Comparison of ENCODE assay signal across 17 cellular contexts in the genomic region with DNA sequence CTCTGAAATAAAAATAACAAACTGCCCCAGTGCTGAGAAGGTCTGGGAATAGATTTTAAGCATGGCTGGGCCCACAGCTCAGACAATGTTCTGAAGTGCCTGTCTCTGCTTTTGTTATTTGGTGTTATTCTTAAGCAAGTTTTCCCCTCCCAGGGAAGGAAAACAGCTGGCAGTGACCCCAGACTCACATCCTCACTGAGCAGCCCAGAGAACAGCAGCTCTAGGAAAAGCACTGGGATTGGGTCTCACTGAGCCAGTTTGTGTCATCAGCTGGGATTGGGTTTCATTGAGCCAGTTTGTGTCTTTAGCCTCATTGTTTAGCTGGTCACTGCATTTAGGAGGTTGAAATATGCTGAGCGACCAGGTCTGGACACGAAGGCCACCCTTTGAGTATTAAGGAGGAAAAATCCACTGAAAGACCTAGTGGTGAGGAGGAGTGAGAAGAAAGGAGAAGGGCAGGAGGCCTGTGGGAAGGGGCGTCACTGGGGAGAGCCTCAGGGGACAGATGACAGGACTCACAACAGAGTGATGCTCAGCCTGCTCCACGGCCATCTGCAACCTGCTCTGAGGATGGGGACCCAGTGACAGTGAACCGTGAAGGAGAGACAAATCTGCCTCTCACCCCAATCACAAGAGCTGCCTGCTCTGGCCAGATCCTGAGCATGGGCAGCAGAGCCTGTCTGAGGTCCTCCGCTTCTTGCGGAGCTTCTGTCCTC.
A peak's percentile ranks its signal among the peaks of the same experiment; 100 is the strongest.
DNase-seq lines count a peak whose midpoint lies in the region; ATAC-seq, FAIRE-seq and TF ChIP-seq lines count a peak whose summit lies in the region.
"Had no signal": no experiment of that assay in that cellular context is flagged by ENCODE, and none has a peak within 500 bp of the region (broad histone marks: within the 10 kb centered on the region; RNA-seq: fewer than 3 reads in every experiment).

No MANE protein-coding gene starts in this region.

- H4K8ac ChIP-seq in IMR-90 (ENCODE audit: low read depth in 2 of 2, low read length in 2 of 2) (no peak overlapping the region), H1 (ENCODE audit: extremely low read depth, insufficient read depth, low read length) (no peak overlapping the region)

- intact Hi-C loops in IMR-90 (cut with micrococcal nuclease) = no loop called here

- H3K79me1 ChIP-seq in IMR-90 (ENCODE audit: low read depth in 1 of 2, low read length in 2 of 2) = no peaks in the 10 kb centered on the region
- H3K79me1 ChIP-seq in H1 (ENCODE audit: low read depth, low read length) = no peaks in the 10 kb centered on the region

- H3K18ac ChIP-seq in IMR-90 (ENCODE audit: low read depth, low read length) (no peak overlapping the region), H1 (ENCODE audit: extremely low read depth, low read length) (no peak overlapping the region; the same call in 1 of the 2 replicates)

- ATAC-seq in IMR-90 (ENCODE audit: low read depth) (no peak), GM21390 (IDR thresholded peaks at IDR 0.05; ENCODE audit: unreplicated experiment) (no peak), HG02973 (IDR thresholded peaks at IDR 0.05; ENCODE audit: unreplicated experiment) (no peak)
- ATAC-seq: left ventricle myocardium superior; naive thymus-derived CD4-positive, alpha-beta T cell had no signal

- H3K56ac ChIP-seq in IMR-90 (ENCODE audit: extremely low read depth, insufficient read depth, low read length) (no peak overlapping the region), H1 (replicated peaks; ENCODE audit: insufficient read length, low read depth, low read length) (no peak overlapping the region)

- H4K20me1 ChIP-seq in IMR-90 (ENCODE audit: insufficient read depth, low read length) (no peaks in the 10 kb centered on the region), H1 (replicated peaks in 1 of 2; ENCODE audit: control insufficient read depth in 1 of 2, insufficient read depth in 2 of 2, low read length in 2 of 2) (no peaks in the 10 kb centered on the region)

- no peaks in the 10 kb centered on the region for H3K79me2 ChIP-seq in H1 (ENCODE audit: control insufficient read depth in 1 of 2, insufficient read depth in 2 of 2, low read length in 2 of 2)

- in situ Hi-C loops in IMR-90 (cut with MboI; ENCODE audit: low sequenced_read_pairs) = no loop called here

- no peak overlapping the region for H4K91ac ChIP-seq in IMR-90 (ENCODE audit: insufficient read depth, low read depth, low read length)
- no peak overlapping the region for H4K91ac ChIP-seq in H1 (replicated peaks; ENCODE audit: insufficient read length, low read length)

- H3K4me2 ChIP-seq in IMR-90 (ENCODE audit: low read depth, low read length) = no peak overlapping the region
- H3K4me2 ChIP-seq in H1 (ENCODE audit: insufficient read depth in 1 of 2, low read depth in 2 of 2, low read length in 2 of 2) = no peak overlapping the region

- H2AK9ac ChIP-seq in IMR-90 (replicated peaks; ENCODE audit: low read depth, low read length, poor library complexity) = no peak overlapping the region

- H2BK120ac ChIP-seq in IMR-90 (ENCODE audit: low read depth, low read length) (no peak overlapping the region), H1 (replicated peaks; ENCODE audit: low read depth, low read length) (no peak overlapping the region)

- H3K9me3 ChIP-seq in IMR-90 (ENCODE audit: control insufficient read depth, insufficient read depth, low read length) = no peaks in the 10 kb centered on the region
- H3K9me3 ChIP-seq in H1 (ENCODE audit: insufficient read depth in 2 of 2, low read depth in 1 of 2, low read length in 1 of 2) = peaks cover 2 to 7% of the 10 kb centered on the region in 2 experiments; a peak in 1 of 4 replicates
- H3K9me3 ChIP-seq: breast epithelium, tibial nerve had no signal

- H2AK5ac ChIP-seq in IMR-90 (ENCODE audit: low read depth, low read length) = peak overlapping the region; percentile 61
- no peak overlapping the region for H2AK5ac ChIP-seq in H1 (ENCODE audit: low read depth, low read length)

- POLR2A ChIA-PET in IMR-90 (lab: Charles Lee; ENCODE audit: unreplicated experiment) = no interaction called here
- POLR2A ChIA-PET in H1 (lab: Charles Lee; ENCODE audit: partially characterized antibody) = interaction anchor here (0.6 to 0.7 kb wide), 2 partner anchors 26 to 62 kb away, joined by 3 to 4 read pairs; no protein-coding TSS in a partner anchor

- no peaks in the 10 kb centered on the region for H3K36me3 ChIP-seq in IMR-90 (ENCODE audit: control insufficient read depth, insufficient read depth, low read length)
- no peaks in the 10 kb centered on the region for H3K36me3 ChIP-seq in H1 (ENCODE audit: control insufficient read depth in 2 of 4, insufficient read depth in 4 of 4, low read length in 3 of 4)
- H3K36me3 ChIP-seq: breast epithelium, tibial nerve had no signal

- dilution Hi-C loops in IMR-90 (cut with HindIII; ENCODE audit: low sequenced_read_pairs, unreplicated experiment) = no loop called here

- H3K14ac ChIP-seq in IMR-90 (replicated peaks; ENCODE audit: low read depth, low read length) (0 out of 2 replicates have a peak overlapping the region, but pooled peaks have one; percentile 14), H1 (ENCODE audit: insufficient read length) (no peak overlapping the region)

- H3K9ac ChIP-seq in IMR-90 (ENCODE audit: low read depth, low read length) (no peak overlapping the region), H1 (replicated peaks in 1 of 4; ENCODE audit: extremely low read depth in 1 of 4, low read depth in 3 of 4, low read length in 3 of 4) (no peak overlapping the region)

- H3K27ac ChIP-seq in IMR-90 (ENCODE audit: insufficient read depth, low read length) (no peak overlapping the region), H1 (ENCODE audit: low read depth, low read length) (no peak overlapping the region)
- H3K27ac ChIP-seq: breast epithelium, SK-N-MC, tibial nerve had no signal

- TF ChIP-seq EP300 in H1 (IDR thresholded peaks at IDR 0.05; ENCODE audit: borderline replicate concordance in 1 of 2, low read depth in 2 of 2, low read length in 2 of 2) = no peak

- no peak for FAIRE-seq in H1 (lab: Jason Lieb, UNC)

- H3K23ac ChIP-seq in IMR-90 (ENCODE audit: low read depth, low read length) (no peak overlapping the region), H1 (ENCODE audit: insufficient read length) (no peak overlapping the region)

- H2BK5ac ChIP-seq in IMR-90 (ENCODE audit: low read depth, low read length, poor library complexity, severe bottlenecking) (no peak overlapping the region), H1 (ENCODE audit: low read depth, low read length) (no peak overlapping the region)

- TF ChIP-seq RAD21 in IMR-90 (IDR thresholded peaks at IDR 0.05; ENCODE audit: low read length) (no peak), H1 (IDR thresholded peaks at IDR 0.05 in 1 of 2, conservative IDR thresholded peaks at IDR 0.05 in 1 of 2; ENCODE audit: low read depth in 2 of 2, low read length in 2 of 2) (no peak)

- TF ChIP-seq CTCF in IMR-90 (conservative IDR thresholded peaks at IDR 0.05; ENCODE audit: low read depth, low read length) (no peak), H1 (IDR thresholded peaks at IDR 0.05; ENCODE audit: control extremely low read depth in 1 of 3, insufficient read depth in 1 of 3, low read depth in 1 of 3, low read length in 3 of 3) (no peak)

- H2BK20ac ChIP-seq in IMR-90 (ENCODE audit: low read depth, low read length) (no peak overlapping the region), H1 (ENCODE audit: low read length) (no peak overlapping the region)

- no peaks in the 10 kb centered on the region for H3K23me2 ChIP-seq in H1 (ENCODE audit: low read depth, low read length)

- no peak for TF ChIP-seq POLR2A in IMR-90 (IDR thresholded peaks at IDR 0.05; ENCODE audit: low read depth, low read length)
- TF ChIP-seq POLR2A in H1 (IDR thresholded peaks at IDR 0.05; ENCODE audit: control extremely low read depth in 1 of 2, low read depth in 2 of 2, low read length in 2 of 2) = no peak

- H2BK15ac ChIP-seq in IMR-90 (ENCODE audit: low read depth, low read length) (no peak overlapping the region), H1 (ENCODE audit: low read length) (0 out of 2 replicates have a peak overlapping the region, but pooled peaks have one; percentile 65)

- no peak overlapping the region for H3K4me3 ChIP-seq in IMR-90 (ENCODE audit: insufficient read depth, low read depth, low read length)
- no peak overlapping the region for H3K4me3 ChIP-seq in H1 (ENCODE audit: extremely low read depth in 1 of 4, insufficient read depth in 2 of 4, low read depth in 3 of 4, low read length in 4 of 4)
- H3K4me3 ChIP-seq: breast epithelium, SK-N-MC, tibial nerve had no signal

- H2AFZ ChIP-seq in IMR-90 (replicated peaks; ENCODE audit: low read length, poor library complexity) (peak overlapping the region; percentile 51), H1 (ENCODE audit: low read length) (no peak overlapping the region)

- no peak overlapping the region for H3K4ac ChIP-seq in IMR-90 (ENCODE audit: low read depth, low read length)
- H3K4ac ChIP-seq in H1 (replicated peaks; ENCODE audit: insufficient read length, low read depth, low read length) = no peak overlapping the region

- no peaks in the 10 kb centered on the region for H3K27me3 ChIP-seq in IMR-90 (ENCODE audit: control insufficient read depth, insufficient read depth, low read length)
- H3K27me3 ChIP-seq in H1 (replicated peaks in 1 of 4; ENCODE audit: control insufficient read depth in 3 of 4, extremely low read depth in 1 of 4, insufficient read depth in 3 of 4, low read length in 3 of 4) = no peaks in the 10 kb centered on the region
- H3K27me3 ChIP-seq: breast epithelium, tibial nerve had no signal

- H3K9me1 ChIP-seq in IMR-90 (ENCODE audit: insufficient read depth, low read length) = peaks cover 10% of the 10 kb centered on the region; the same call in 1 of the 2 replicates

- BruUV-seq in IMR-90 (replicated peaks; lab: Mats Ljungman, UMichigan) = no TSS peak

- peak; percentile 56 for DNase-seq in ELF-1 (ENCODE audit: low read depth, low spot score)
- no peak for DNase-seq in IMR-90
- no peak for DNase-seq in H1 (ENCODE audit: low read depth in 1 of 2, low spot score in 2 of 2)
- DNase-seq in retina = peak; percentile 28
- DNase-seq in AG08396 (ENCODE audit: low spot score) = no peak
- DNase-seq: activated naive CD4-positive, alpha-beta T cell treated with anti-CD3 and anti-CD28 coated beads, Interleukin-2, amount 10 ng/mL, durations not matched to agents 7 days and 5 days; C1 segment of cervical spinal cord; DMS153; effector memory CD4-positive, alpha-beta T cell; left ventricle myocardium superior; naive thymus-derived CD4-positive, alpha-beta T cell; NCI-H226 had no signal

- CTCF ChIA-PET in IMR-90 (lab: Yijun Ruan, JAX) = no interaction called here
- CTCF ChIA-PET in H1 (lab: Charles Lee; ENCODE audit: partially characterized antibody) = interaction anchor here (0.6 to 1.3 kb wide), 7 partner anchors 12 to 576 kb away, joined by 3 read pairs; no protein-coding TSS in a partner anchor

- WGBS in IMR-90 (ENCODE audit: extremely low coverage in 2 of 2, insufficient read length in 1 of 2), 2 experiments = 100% methylated on average over 2 of the region's 7 CpGs; no CpG with 5 or more reads in 1 of the 2 experiments
- WGBS in H1 (ENCODE audit: extremely low coverage in 1 of 2, insufficient coverage in 1 of 2, insufficient read length in 1 of 2, insufficient replicate concordance in 2 of 2, low coverage in 1 of 2, low lambda C conversion rate in 2 of 2, missing lambda C conversion rate in 1 of 2), 2 experiments = 83% methylated on average over 7 of the region's 7 CpGs; no CpG with 5 or more reads in 1 of the 2 experiments

- H2BK12ac ChIP-seq in H1 (ENCODE audit: low read depth, low read length) = no peak overlapping the region

- H4K5ac ChIP-seq in IMR-90 (ENCODE audit: low read depth, low read length) (no peak overlapping the region), H1 (ENCODE audit: insufficient read length, low read depth, low read length) (no peak overlapping the region)

- H3K4me1 ChIP-seq in IMR-90 (ENCODE audit: control insufficient read depth, insufficient read depth, low read length) = no peaks in the 10 kb centered on the region
- H3K4me1 ChIP-seq in H1 (replicated peaks in 1 of 4; ENCODE audit: control insufficient read depth in 3 of 4, insufficient read depth in 4 of 4, low read length in 3 of 4) = peaks cover 0 to 12% (median 7%) of the 10 kb centered on the region in 4 experiments; a peak in 5 of 7 replicates
- H3K4me1 ChIP-seq: breast epithelium had no signal

Comparison
In these comparisons a context has a peak if more than half of its experiments do, and no peak if none do; other contexts are left out.
1. DNase-seq: peak in ELF-1 (single experiment) and retina (single experiment); none in IMR-90 (single experiment), H1 (0 of 2) and AG08396 (single experiment).